Comparison of ENCODE assay signal across 20 cellular contexts in genomic region chr9:78324068-78324650, GRCh38. TPM values are rescaled to one million over a fixed set of nuclear protein-coding genes. Genes with fewer than 3 reads are reported as not detected.
DNase-seq lines count a peak whose midpoint lies in the region; ATAC-seq, FAIRE-seq and TF ChIP-seq lines count a peak whose summit lies in the region.
"Had no signal": no experiment of that assay in that cellular context is flagged by ENCODE, and none has a peak within 500 bp of the region (broad histone marks: within the 10 kb centered on the region; RNA-seq: fewer than 3 reads in every experiment).

No MANE protein-coding gene starts in this region.

- TF ChIP-seq EP300 in K562 (IDR thresholded peaks at IDR 0.05; ENCODE audit: low read length): no peak

- H3K27me3 ChIP-seq in BLaER1 (no peaks in the 10 kb centered on the region), H9 (ENCODE audit: insufficient read depth, low read length) (no peaks in the 10 kb centered on the region), K562 (ENCODE audit: control insufficient read depth in 2 of 2, insufficient read depth in 2 of 2, low read length in 2 of 2) (no peaks in the 10 kb centered on the region), layer of hippocampus (ENCODE audit: control insufficient read depth, insufficient read depth, low read length) (no peaks in the 10 kb centered on the region)

- H3K4me1 ChIP-seq in BLaER1: peaks cover 24% of the 10 kb centered on the region
- no peaks in the 10 kb centered on the region for H3K4me1 ChIP-seq in H9 (ENCODE audit: insufficient read depth, low read length)
- H3K4me1 ChIP-seq in K562 (replicated peaks in 1 of 2; ENCODE audit: control insufficient read depth in 2 of 2, insufficient read depth in 2 of 2, low read length in 2 of 2): peaks cover 0 to 15% of the 10 kb centered on the region in 2 experiments; a peak in 3 of 5 replicates

- TF ChIP-seq RAD21 in K562 (CRISPR knock-in tag; conservative IDR thresholded peaks at IDR 0.05 in 1 of 2, IDR thresholded peaks at IDR 0.05 in 1 of 2): no peak

- in situ Hi-C loops in K562 (cut with MboI): no loop called here

- H3K27me3 Mint-ChIP-seq in H9 (ENCODE audit: low read depth): no peaks in the 10 kb centered on the region
- H3K27me3 Mint-ChIP-seq: CD4-positive, alpha-beta memory T cell had no signal

- no peak overlapping the region for H2BK12ac ChIP-seq in H9 (ENCODE audit: insufficient read length, low read depth, low read length)

- H2BK15ac ChIP-seq in H9 (ENCODE audit: low read depth, low read length): no peak overlapping the region

- no peak overlapping the region for H3T11ph ChIP-seq in H9 (ENCODE audit: low read length)

- no peak for DNase-seq in H9
- no peak for DNase-seq in K562 (ENCODE audit: extremely low read depth in 1 of 4, low spot score in 3 of 4)
- no peak for DNase-seq in CD1c-positive myeloid dendritic cell (ENCODE audit: extremely low spot score)
- DNase-seq in NCI-H526 treated with DMSO at 0.1 percent for 48 hours (lab: John Stamatoyannopoulos, UW): no peak
- DNase-seq in Ammon's horn (ENCODE audit: low spot score): no peak
- DNase-seq: ACHN; AML-193; CD4-positive, alpha-beta memory T cell; DMS79; NCI-H1048; NCI-H1436 treated with DMSO at 0.1 percent for 48 hours; NCI-H2029 treated with DMSO at 0.1 percent for 48 hours; NCI-H446 treated with DMSO at 0.1 percent for 48 hours; NCI-H82; PC-3 had no signal

- no peak overlapping the region for H3K9ac ChIP-seq in BLaER1
- H3K9ac ChIP-seq in H9 (ENCODE audit: extremely low read depth, insufficient read length, low read length): no peak overlapping the region
- no peak overlapping the region; a peak in 1 of 4 replicates for H3K9ac ChIP-seq in K562 (ENCODE audit: insufficient read depth in 1 of 2, low read depth in 2 of 2, low read length in 2 of 2)
- H3K9ac ChIP-seq: KMS-11 had no signal

- peaks cover 3% of the 10 kb centered on the region; the same call in 1 of the 2 replicates for H3K79me2 ChIP-seq in H9 (ENCODE audit: insufficient read depth, low read length)
- no peaks in the 10 kb centered on the region for H3K79me2 ChIP-seq in K562 (ENCODE audit: control insufficient read depth, insufficient read depth, low read length)

- peak overlapping the region; percentile 4; the same call in 1 of the 2 replicates for H3K4me2 ChIP-seq in BLaER1
- H3K4me2 ChIP-seq in H9 (ENCODE audit: insufficient read depth, insufficient read length, low read length): no peak overlapping the region
- no peak overlapping the region for H3K4me2 ChIP-seq in K562 (ENCODE audit: insufficient read depth, low read length)
- H3K4me2 ChIP-seq: KMS-11 had no signal

- H3K23ac ChIP-seq in H9 (ENCODE audit: insufficient read length, low read depth, low read length): no peak overlapping the region

- H3K9me3 ChIP-seq in BLaER1: no peaks in the 10 kb centered on the region
- H3K9me3 ChIP-seq in H9 (ENCODE audit: control insufficient read depth, low read depth, low read length): no peaks in the 10 kb centered on the region
- no peaks in the 10 kb centered on the region for H3K9me3 ChIP-seq in K562 (replicated peaks; ENCODE audit: control insufficient read depth, insufficient read depth, low read depth, low read length)

- H4K5ac ChIP-seq in H9 (ENCODE audit: insufficient read length, low read depth, low read length): no peak overlapping the region

- H3K27ac ChIP-seq in BLaER1 (0 out of 2 replicates have a peak overlapping the region, but pooled peaks have one; percentile 12), H9 (ENCODE audit: insufficient read length, low read depth, low read length) (no peak overlapping the region), K562 (ENCODE audit: extremely low read depth, low read depth, low read length) (no peak overlapping the region; the same call in 2 of the 3 replicates), layer of hippocampus (ENCODE audit: low read depth, low read length) (peak overlapping the region; percentile 27)
- H3K27ac ChIP-seq: KMS-11 had no signal

- no peak overlapping the region for H3K56ac ChIP-seq in H9 (ENCODE audit: insufficient read length, low read depth, low read length)

- POLR2A ChIA-PET in K562 (lab: Yijun Ruan, JAX): interaction anchor here (1.1 to 2.0 kb wide), 3 partner anchors 8 to 12 kb away, joined by 5 to 11 read pairs (median 6); no protein-coding TSS in a partner anchor

- H3K9me1 ChIP-seq in K562 (ENCODE audit: control insufficient read depth, insufficient read depth, low read length): no peaks in the 10 kb centered on the region

- H2BK5ac ChIP-seq in H9 (ENCODE audit: insufficient read length, low read length): no peak overlapping the region

- no peak overlapping the region for H3K4ac ChIP-seq in H9 (ENCODE audit: low read depth, low read length)

- H2AK5ac ChIP-seq in H9 (ENCODE audit: insufficient read length, low read length): no peak overlapping the region

- H3K36me3 Mint-ChIP-seq in H9 (ENCODE audit: insufficient read depth in 1 of 3, low read depth in 3 of 3): peaks cover 90 to 99% (median 94%) of the 10 kb centered on the region in 3 experiments

- H3K36me3 ChIP-seq in BLaER1 (peaks cover 93% of the 10 kb centered on the region), K562 (ENCODE audit: control insufficient read depth, insufficient read depth, low read length) (peaks cover 33% of the 10 kb centered on the region)

- peak overlapping the region; percentile 78 to 95 (median 83); a peak in 5 of 7 replicates for H3K27ac Mint-ChIP-seq in H9
- H3K27ac Mint-ChIP-seq: CD4-positive, alpha-beta memory T cell had no signal

- H4K91ac ChIP-seq in H9 (ENCODE audit: insufficient read length, low read depth, low read length): no peak overlapping the region

- no peak for TF ChIP-seq CTCF in H9 (conservative IDR thresholded peaks at IDR 0.05)
- TF ChIP-seq CTCF in K562 (IDR thresholded peaks at IDR 0.05 in 2 of 3, conservative IDR thresholded peaks at IDR 0.05 in 1 of 3; ENCODE audit: insufficient read depth in 2 of 3, low read depth in 1 of 3, low read length in 3 of 3): no peak

- no peaks in the 10 kb centered on the region for H3K23me2 ChIP-seq in H9 (ENCODE audit: insufficient read length, low read depth, low read length, poor library complexity, severe bottlenecking)

- no peak overlapping the region for H3K4me3 Mint-ChIP-seq in H9
- H3K4me3 Mint-ChIP-seq: CD4-positive, alpha-beta memory T cell had no signal

- peaks cover 3% of the 10 kb centered on the region for H3K79me1 ChIP-seq in H9 (ENCODE audit: insufficient read depth, low read depth, low read length, poor library complexity, severe bottlenecking)

- no peak overlapping the region for H2BK20ac ChIP-seq in H9 (ENCODE audit: low read depth, low read length, poor library complexity, severe bottlenecking)

- ATAC-seq in K562: peak; percentile 16
- ATAC-seq in GM18858 (IDR thresholded peaks at IDR 0.05; ENCODE audit: unreplicated experiment): no peak

- peaks cover 0 to 8% of the 10 kb centered on the region in 2 experiments; a peak in 2 of 5 replicates for H3K9me3 Mint-ChIP-seq in H9
- H3K9me3 Mint-ChIP-seq: CD4-positive, alpha-beta memory T cell had no signal

- H4K20me1 ChIP-seq in BLaER1: peaks cover 40% of the 10 kb centered on the region
- no peaks in the 10 kb centered on the region for H4K20me1 ChIP-seq in H9 (ENCODE audit: control insufficient read depth, insufficient read depth, insufficient read length)
- H4K20me1 ChIP-seq in K562 (replicated peaks; ENCODE audit: control insufficient read depth, insufficient read depth, low read length): peaks cover 13% of the 10 kb centered on the region

- no peak for FAIRE-seq in K562 (lab: Jason Lieb, UNC)
- FAIRE-seq: D721Med had no signal

- CTCF ChIA-PET in K562 (lab: Yijun Ruan, JAX; ENCODE audit: low intra/inter-chr PET ratio): no interaction called here

- intact Hi-C loops in K562 (cut with micrococcal nuclease): no loop called here

- TF ChIP-seq POLR2A in K562 (conservative IDR thresholded peaks at IDR 0.05): no peak

- H2AFZ ChIP-seq in H9 (ENCODE audit: low read length): no peak overlapping the region
- H2AFZ ChIP-seq in K562 (ENCODE audit: low read depth, low read length): no peak overlapping the region

- H3K18ac ChIP-seq in H9 (ENCODE audit: insufficient read length, low read depth, low read length): no peak overlapping the region

- H3K14ac ChIP-seq in H9 (ENCODE audit: insufficient read depth, low read length): no peak overlapping the region

- no TSS peak for BruUV-seq in K562 (replicated peaks; lab: Mats Ljungman, UMichigan)

- no CpG with 5 or more reads among the region's 10 CpGs for WGBS in H9 (ENCODE audit: extremely low coverage, insufficient read length, low lambda C conversion rate)
- 81% methylated on average over 7 of the region's 10 CpGs for WGBS in K562 (ENCODE audit: insufficient coverage, low coverage, missing lambda C conversion rate)

- no peak overlapping the region for H4K8ac ChIP-seq in H9 (replicated peaks; ENCODE audit: insufficient read length, low read depth, low read length)

- H3K4me3 ChIP-seq in BLaER1: no peak overlapping the region
- no peak overlapping the region for H3K4me3 ChIP-seq in K562

- H3K4me1 Mint-ChIP-seq in H9: peaks cover 6 to 7% of the 10 kb centered on the region in 2 experiments
- H3K4me1 Mint-ChIP-seq: CD4-positive, alpha-beta memory T cell had no signal

- H2BK120ac ChIP-seq in H9 (ENCODE audit: low read depth, low read length, poor library complexity, severe bottlenecking): no peak overlapping the region

TF ChIP-seq in K562, 482 proteins besides CTCF, POLR2A, EP300 and RAD21 (continues in another document):
- TF ChIP-seq ZC3H8 (IDR thresholded peaks at IDR 0.05) (no peak), BRCA1 (IDR thresholded peaks at IDR 0.05) (no peak), BRCA1 (CRISPR knock-in tag; IDR thresholded peaks at IDR 0.05) (no peak)

RNA-seq across cellular contexts. Expression of gene PSAT1, which starts 27.2 kb away (rescaled TPM):
- total RNA-seq in H9 (2021): 215 and 225 TPM in 2 replicates
- 24.3 and 29.1 TPM in 2 replicates for total RNA-seq in K562 (2011; cell fraction: chromatin; rRNA removed; ENCODE audit: low replicate concordance)
- total RNA-seq in K562 (2011; cell fraction: nucleolus; rRNA removed): 15.0 and 19.3 TPM in 2 replicates
- 18.6 and 23.3 TPM in 2 replicates for total RNA-seq in K562 (2011; cell fraction: nucleoplasm; rRNA removed)
- 57.3 and 57.7 TPM in 2 replicates for total RNA-seq in K562 (2014; rRNA removed)
- 75.7 and 90.1 TPM in 2 replicates for total RNA-seq in K562 (2014; rRNA removed; fragmentation: Illumina TruSeq; extraction: Trizol)
- 24.9 and 29.7 TPM in 2 replicates for total RNA-seq in K562 (2015; rRNA removed; fragmentation: Illumina TruSeq; extraction: Trizol)
- 87.4 and 98.3 TPM in 2 replicates for total RNA-seq in K562 (2021)
- polyA plus RNA-seq in K562 (2011; rRNA removed): 64.9 and 81.1 TPM in 2 replicates
- polyA plus RNA-seq in K562 (2011; cell fraction: cytosol; rRNA removed): 22.3 and 88.3 TPM in 2 replicates
- 9.4 and 33.9 TPM in 2 replicates for polyA plus RNA-seq in K562 (2011; cell fraction: nucleus; rRNA removed)
- 40.6 and 245 TPM in 2 replicates for polyA plus RNA-seq in K562 (2012)
- 112 and 123 TPM in 2 replicates for polyA plus RNA-seq in K562 (2014; fragmentation: Illumina TruSeq; extraction: Trizol)
- 100 to 1,000 TPM; 146 to 151 TPM for polyA plus RNA-seq in K562 (2014; fragmentation: Nextera tagmentation; extraction: Ambion mirVana)
- polyA plus RNA-seq in K562 (2014; rRNA removed): 104 and 105 TPM in 2 replicates
- 47.5 and 74.3 TPM in 2 replicates for polyA minus RNA-seq in K562 (2011; rRNA and poly(A)+ RNA removed)
- 23.9 and 39.2 TPM in 2 replicates for polyA minus RNA-seq in K562 (2011; cell fraction: cytosol; rRNA and poly(A)+ RNA removed)
- polyA minus RNA-seq in K562 (2011; cell fraction: nucleus; rRNA and poly(A)+ RNA removed): 7.4 and 19.3 TPM in 2 replicates

Comparison
In these comparisons a context has a peak if more than half of its experiments do, and no peak if none do; other contexts are left out.
1. H3K27ac ChIP-seq: peak in BLaER1 (single experiment) and layer of hippocampus (single experiment); none in H9 (single experiment) and K562 (single experiment).